Comparison of ENCODE assay signal across 8 cellular contexts in genomic region chr9:130689937-130690700, GRCh38. TPM values are rescaled to one million over a fixed set of nuclear protein-coding genes. Genes with fewer than 3 reads are reported as not detected.
DNase-seq lines count a peak whose midpoint lies in the region; ATAC-seq and TF ChIP-seq lines count a peak whose summit lies in the region.

No MANE protein-coding gene starts in this region.

- ATAC-seq in T-helper 17 cell (no peak), HG03342 (IDR thresholded peaks at IDR 0.05; ENCODE audit: unreplicated experiment) (no peak)

- peaks cover 38% of the 10 kb centered on the region for H3K4me1 Mint-ChIP-seq in T-helper 17 cell
- H3K4me1 Mint-ChIP-seq in osteocyte (ENCODE audit: unreplicated experiment), result peaks cover 27% of the 10 kb centered on the region

- peak overlapping the region; percentile 51 for H3K4me3 ChIP-seq in NB4 (ENCODE audit: low read depth, low read length)

- no peaks in the 10 kb centered on the region for H3K36me3 Mint-ChIP-seq in T-helper 17 cell (ENCODE audit: low read depth)
- H3K36me3 Mint-ChIP-seq in osteocyte (ENCODE audit: unreplicated experiment), result no peaks in the 10 kb centered on the region

- peak; percentile 37 for TF ChIP-seq POLR2A in NB4 (IDR thresholded peaks at IDR 0.05; ENCODE audit: extremely low read depth, insufficient read length)

- no peaks in the 10 kb centered on the region for H3K9me3 Mint-ChIP-seq in osteocyte (ENCODE audit: unreplicated experiment)

- no peaks in the 10 kb centered on the region for H3K27me3 Mint-ChIP-seq in T-helper 17 cell
- no peaks in the 10 kb centered on the region for H3K27me3 Mint-ChIP-seq in osteocyte (ENCODE audit: unreplicated experiment)

- no peak for TF ChIP-seq CTCF in NB4 (IDR thresholded peaks at IDR 0.05; ENCODE audit: low read depth, low read length)
- TF ChIP-seq CTCF in osteocyte (IDR thresholded peaks at IDR 0.05), result no peak

- H3K4me3 Mint-ChIP-seq in T-helper 17 cell (peak overlapping the region; percentile 2), osteocyte (ENCODE audit: unreplicated experiment) (peak overlapping the region; percentile 57)

- no peaks in the 10 kb centered on the region for H3K9me3 ChIP-seq in T-helper 17 cell (ENCODE audit: control insufficient read depth, low read length, poor library complexity, severe bottlenecking)

- DNase-seq in ELR (ENCODE audit: low read depth) (peak; percentile 98), NB4 (ENCODE audit: low read depth) (peak; percentile 89), T-helper 17 cell (no peak), foreskin melanocyte (peak; percentile 69), osteocyte (ENCODE audit: extremely low spot score, unreplicated experiment) (no peak), NCI-H345 treated with DMSO at 0.1 percent for 48 hours (lab: John Stamatoyannopoulos, UW; ENCODE audit: unreplicated experiment) (no peak)
- no peak for DNase-seq in activated CD4-positive, alpha-beta T cell treated with anti-CD3 and anti-CD28 coated beads, Interleukin-2, amount 50 U/mL, for 4 hours

- H3K27ac Mint-ChIP-seq in T-helper 17 cell, result no peak overlapping the region
- H3K27ac Mint-ChIP-seq in osteocyte (ENCODE audit: unreplicated experiment), result peak overlapping the region; percentile 57

RNA-seq across cellular contexts. Expression of gene EXOSC2, which starts 3.5 kb away (rescaled TPM):
- 10 to 100 TPM; 44.0 to 54.3 TPM for total RNA-seq in T-helper 17 cell
- 26.1 and 26.2 TPM in 2 replicates for total RNA-seq in osteocyte

RNA-seq across cellular contexts. Expression of gene PRDM12, which starts 25.7 kb away (rescaled TPM):
- total RNA-seq in T-helper 17 cell, result not detected
- total RNA-seq in osteocyte, result not detected in 2 replicates

Comparison
In these comparisons a context has a peak if more than half of its experiments do, and no peak if none do; other contexts are left out.
1. DNase-seq: peak in ELR (single experiment), NB4 (single experiment) and foreskin melanocyte (single experiment); none in T-helper 17 cell (0 of 3), osteocyte (single experiment), NCI-H345 treated with DMSO at 0.1 percent for 48 hours (single experiment) and activated CD4-positive, alpha-beta T cell treated with anti-CD3 and anti-CD28 coated beads, Interleukin-2, amount 50 U/mL, for 4 hours (0 of 2).